Comparison of ENCODE assay signal across 1 cellular context in the genomic region with DNA sequence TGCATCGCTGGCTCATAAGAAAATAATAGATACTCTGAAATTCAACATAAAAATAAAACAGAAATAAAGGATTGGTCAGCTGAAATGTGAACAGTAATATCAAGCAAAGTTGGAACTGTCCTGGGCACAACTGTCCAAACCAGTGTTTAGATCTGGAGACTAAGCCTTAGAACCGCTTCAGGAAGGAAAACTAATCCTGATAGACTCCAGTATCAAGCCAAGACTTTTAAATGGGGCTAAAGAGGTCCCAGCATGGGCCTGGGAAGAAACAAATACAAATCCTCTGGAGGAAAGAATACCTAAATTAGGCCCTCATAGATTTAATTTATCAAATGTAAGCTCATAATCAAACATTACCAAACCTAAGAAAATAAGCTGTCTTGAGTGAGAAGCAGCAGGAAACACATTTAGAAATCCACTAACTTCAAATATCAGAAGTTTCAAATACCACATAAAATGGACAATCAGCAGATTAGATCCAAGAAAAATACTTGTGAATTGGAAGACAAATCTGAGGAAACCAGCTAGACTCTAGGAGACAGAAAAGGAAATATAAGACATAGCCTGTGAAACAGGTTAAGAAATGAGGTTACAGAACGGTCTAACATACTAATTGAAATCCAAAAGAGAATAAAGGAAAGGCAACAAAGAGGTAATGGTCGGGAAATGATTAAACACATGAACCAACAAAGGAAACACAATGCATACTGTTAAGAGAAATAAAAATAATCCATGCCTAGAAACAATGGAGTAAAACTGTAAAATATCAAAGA.
TF ChIP-seq lines count a peak whose summit lies in the region.

No MANE protein-coding gene starts in this region.

TF ChIP-seq in GM12878, 131 proteins besides CTCF, POLR2A, EP300 and RAD21:
- TF ChIP-seq MYC (IDR thresholded peaks at IDR 0.05; ENCODE audit: insufficient read depth, insufficient read length, insufficient replicate concordance, low read length, severe bottlenecking) (no peak), KDM1A (IDR thresholded peaks at IDR 0.05; ENCODE audit: borderline replicate concordance) (no peak), SREBF2 (IDR thresholded peaks at IDR 0.05; ENCODE audit: low read length) (no peak), LARP7 (IDR thresholded peaks at IDR 0.05) (no peak), ZSCAN29 (IDR thresholded peaks at IDR 0.05) (no peak), STAT3 (IDR thresholded peaks at IDR 0.05; ENCODE audit: low read depth, low read length) (no peak), FOS (IDR thresholded peaks at IDR 0.05; ENCODE audit: borderline replicate concordance, extremely low read depth, insufficient read length) (no peak), ZZZ3 (IDR thresholded peaks at IDR 0.05; ENCODE audit: control insufficient read depth, insufficient read length, low read depth) (no peak), PML (IDR thresholded peaks at IDR 0.05; ENCODE audit: low read length) (no peak), SRF (IDR thresholded peaks at IDR 0.05; ENCODE audit: low read depth in 2 of 2, low read length in 2 of 2) (no peak), CBFB (IDR thresholded peaks at IDR 0.05; ENCODE audit: low read depth) (no peak), SPI1 (IDR thresholded peaks at IDR 0.05; ENCODE audit: borderline replicate concordance, insufficient read depth, low read depth, low read length) (no peak), ZNF274 (IDR thresholded peaks at IDR 0.05; ENCODE audit: insufficient read depth, insufficient read length) (no peak), JUNB (IDR thresholded peaks at IDR 0.05) (no peak), ESRRA (IDR thresholded peaks at IDR 0.05; ENCODE audit: low read length) (no peak), BRCA1 (IDR thresholded peaks at IDR 0.05; ENCODE audit: low read depth, low read length) (no peak), TAF1 (IDR thresholded peaks at IDR 0.05; ENCODE audit: borderline replicate concordance, low read depth, low read length) (no peak)
- TF ChIP-seq, protein P1, sequence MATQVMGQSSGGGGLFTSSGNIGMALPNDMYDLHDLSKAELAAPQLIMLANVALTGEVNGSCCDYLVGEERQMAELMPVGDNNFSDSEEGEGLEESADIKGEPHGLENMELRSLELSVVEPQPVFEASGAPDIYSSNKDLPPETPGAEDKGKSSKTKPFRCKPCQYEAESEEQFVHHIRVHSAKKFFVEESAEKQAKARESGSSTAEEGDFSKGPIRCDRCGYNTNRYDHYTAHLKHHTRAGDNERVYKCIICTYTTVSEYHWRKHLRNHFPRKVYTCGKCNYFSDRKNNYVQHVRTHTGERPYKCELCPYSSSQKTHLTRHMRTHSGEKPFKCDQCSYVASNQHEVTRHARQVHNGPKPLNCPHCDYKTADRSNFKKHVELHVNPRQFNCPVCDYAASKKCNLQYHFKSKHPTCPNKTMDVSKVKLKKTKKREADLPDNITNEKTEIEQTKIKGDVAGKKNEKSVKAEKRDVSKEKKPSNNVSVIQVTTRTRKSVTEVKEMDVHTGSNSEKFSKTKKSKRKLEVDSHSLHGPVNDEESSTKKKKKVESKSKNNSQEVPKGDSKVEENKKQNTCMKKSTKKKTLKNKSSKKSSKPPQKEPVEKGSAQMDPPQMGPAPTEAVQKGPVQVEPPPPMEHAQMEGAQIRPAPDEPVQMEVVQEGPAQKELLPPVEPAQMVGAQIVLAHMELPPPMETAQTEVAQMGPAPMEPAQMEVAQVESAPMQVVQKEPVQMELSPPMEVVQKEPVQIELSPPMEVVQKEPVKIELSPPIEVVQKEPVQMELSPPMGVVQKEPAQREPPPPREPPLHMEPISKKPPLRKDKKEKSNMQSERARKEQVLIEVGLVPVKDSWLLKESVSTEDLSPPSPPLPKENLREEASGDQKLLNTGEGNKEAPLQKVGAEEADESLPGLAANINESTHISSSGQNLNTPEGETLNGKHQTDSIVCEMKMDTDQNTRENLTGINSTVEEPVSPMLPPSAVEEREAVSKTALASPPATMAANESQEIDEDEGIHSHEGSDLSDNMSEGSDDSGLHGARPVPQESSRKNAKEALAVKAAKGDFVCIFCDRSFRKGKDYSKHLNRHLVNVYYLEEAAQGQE (IDR thresholded peaks at IDR 0.05; ENCODE audit: low read depth, low read length), result no peak
- TF ChIP-seq, protein P2, sequence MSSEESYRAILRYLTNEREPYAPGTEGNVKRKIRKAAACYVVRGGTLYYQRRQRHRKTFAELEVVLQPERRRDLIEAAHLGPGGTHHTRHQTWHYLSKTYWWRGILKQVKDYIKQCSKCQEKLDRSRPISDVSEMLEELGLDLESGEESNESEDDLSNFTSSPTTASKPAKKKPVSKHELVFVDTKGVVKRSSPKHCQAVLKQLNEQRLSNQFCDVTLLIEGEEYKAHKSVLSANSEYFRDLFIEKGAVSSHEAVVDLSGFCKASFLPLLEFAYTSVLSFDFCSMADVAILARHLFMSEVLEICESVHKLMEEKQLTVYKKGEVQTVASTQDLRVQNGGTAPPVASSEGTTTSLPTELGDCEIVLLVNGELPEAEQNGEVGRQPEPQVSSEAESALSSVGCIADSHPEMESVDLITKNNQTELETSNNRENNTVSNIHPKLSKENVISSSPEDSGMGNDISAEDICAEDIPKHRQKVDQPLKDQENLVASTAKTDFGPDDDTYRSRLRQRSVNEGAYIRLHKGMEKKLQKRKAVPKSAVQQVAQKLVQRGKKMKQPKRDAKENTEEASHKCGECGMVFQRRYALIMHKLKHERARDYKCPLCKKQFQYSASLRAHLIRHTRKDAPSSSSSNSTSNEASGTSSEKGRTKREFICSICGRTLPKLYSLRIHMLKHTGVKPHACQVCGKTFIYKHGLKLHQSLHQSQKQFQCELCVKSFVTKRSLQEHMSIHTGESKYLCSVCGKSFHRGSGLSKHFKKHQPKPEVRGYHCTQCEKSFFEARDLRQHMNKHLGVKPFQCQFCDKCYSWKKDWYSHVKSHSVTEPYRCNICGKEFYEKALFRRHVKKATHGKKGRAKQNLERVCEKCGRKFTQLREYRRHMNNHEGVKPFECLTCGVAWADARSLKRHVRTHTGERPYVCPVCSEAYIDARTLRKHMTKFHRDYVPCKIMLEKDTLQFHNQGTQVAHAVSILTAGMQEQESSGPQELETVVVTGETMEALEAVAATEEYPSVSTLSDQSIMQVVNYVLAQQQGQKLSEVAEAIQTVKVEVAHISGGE (CRISPR knock-in tag; IDR thresholded peaks at IDR 0.05), result no peak
- TF ChIP-seq, protein P3, sequence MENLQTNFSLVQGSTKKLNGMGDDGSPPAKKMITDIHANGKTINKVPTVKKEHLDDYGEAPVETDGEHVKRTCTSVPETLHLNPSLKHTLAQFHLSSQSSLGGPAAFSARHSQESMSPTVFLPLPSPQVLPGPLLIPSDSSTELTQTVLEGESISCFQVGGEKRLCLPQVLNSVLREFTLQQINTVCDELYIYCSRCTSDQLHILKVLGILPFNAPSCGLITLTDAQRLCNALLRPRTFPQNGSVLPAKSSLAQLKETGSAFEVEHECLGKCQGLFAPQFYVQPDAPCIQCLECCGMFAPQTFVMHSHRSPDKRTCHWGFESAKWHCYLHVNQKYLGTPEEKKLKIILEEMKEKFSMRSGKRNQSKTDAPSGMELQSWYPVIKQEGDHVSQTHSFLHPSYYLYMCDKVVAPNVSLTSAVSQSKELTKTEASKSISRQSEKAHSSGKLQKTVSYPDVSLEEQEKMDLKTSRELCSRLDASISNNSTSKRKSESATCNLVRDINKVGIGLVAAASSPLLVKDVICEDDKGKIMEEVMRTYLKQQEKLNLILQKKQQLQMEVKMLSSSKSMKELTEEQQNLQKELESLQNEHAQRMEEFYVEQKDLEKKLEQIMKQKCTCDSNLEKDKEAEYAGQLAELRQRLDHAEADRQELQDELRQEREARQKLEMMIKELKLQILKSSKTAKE (IDR thresholded peaks at IDR 0.05; ENCODE audit: low read depth, poor library complexity, severe bottlenecking), result no peak
